ENCODE assay signal across 13 cellular contexts in genomic region chr2:38178142-38178541, GRCh38.
DNase-seq lines count a peak whose midpoint lies in the region; ATAC-seq and TF ChIP-seq lines count a peak whose summit lies in the region.
"Had no signal": no experiment of that assay in that cellular context is flagged by ENCODE, and none has a peak within 500 bp of the region (broad histone marks: within the 10 kb centered on the region; RNA-seq: fewer than 3 reads in every experiment).

No MANE protein-coding gene starts in this region.

- H3K9me2 ChIP-seq in GM23248 (ENCODE audit: insufficient read depth) = no peaks in the 10 kb centered on the region
- H3K9me2 ChIP-seq in GM23338 (ENCODE audit: insufficient read depth) = peaks cover 14% of the 10 kb centered on the region

- H3K4me1 ChIP-seq in GM23248 (ENCODE audit: insufficient read depth) (peaks cover 70% of the 10 kb centered on the region), sigmoid colon (peaks cover 0 to 56% (median 40%) of the 10 kb centered on the region in 4 donors), GM23338 (ENCODE audit: insufficient read depth) (no peaks in the 10 kb centered on the region)

- no peak overlapping the region for H3K4me3 Mint-ChIP-seq in activated CD4-positive, alpha-beta memory T cell treated with anti-CD3 and anti-CD28 coated beads, Interleukin-2, amount 10 ng/mL, durations not matched to agents 7 days and 5 days
- H3K4me3 Mint-ChIP-seq in stimulated activated naive CD8-positive, alpha-beta T cell treated with anti-CD3 and anti-CD28 coated beads, Interleukin-15, amount 100 ng/mL, for 72 hours = no peak overlapping the region
- H3K4me3 Mint-ChIP-seq in GM23338 = no peak overlapping the region
- H3K4me3 Mint-ChIP-seq: activated naive CD8-positive, alpha-beta T cell; CD4-positive, CD25-positive, alpha-beta regulatory T cell; WTC11 had no signal

- DNase-seq in GM23248 = peak; percentile 41
- DNase-seq in astrocyte of the hippocampus (ENCODE audit: low read depth, low spot score) = peak; percentile 49
- no peak for DNase-seq in left ventricle myocardium superior
- peak; percentile 70 for DNase-seq in sigmoid colon
- DNase-seq in activated CD4-positive, alpha-beta memory T cell treated with anti-CD3 and anti-CD28 coated beads, Interleukin-2, amount 10 ng/mL, durations not matched to agents 7 days and 5 days = no peak
- no peak for DNase-seq in stimulated activated naive CD8-positive, alpha-beta T cell treated with anti-CD3 and anti-CD28 coated beads, Interleukin-15, amount 100 ng/mL, for 72 hours
- DNase-seq in GM23338 (ENCODE audit: low spot score) = no peak
- DNase-seq: CD4-positive, CD25-positive, alpha-beta regulatory T cell; glutamatergic neuron; NCI-H69 had no signal

- POLR2A ChIA-PET in activated CD4-positive, alpha-beta memory T cell treated with anti-CD3 and anti-CD28 coated beads, Interleukin-2, amount 10 ng/mL, durations not matched to agents 7 days and 5 days (lab: Charles Lee) = no interaction called here

- H3F3A ChIP-seq in GM23248 (ENCODE audit: insufficient read depth) (peaks cover 74% of the 10 kb centered on the region), GM23338 (replicated peaks; ENCODE audit: low read depth) (no peaks in the 10 kb centered on the region)

- in situ Hi-C loops in GM23248 (cut with MboI) = no loop called here

- peaks cover 5% of the 10 kb centered on the region for H3K4me1 Mint-ChIP-seq in activated CD4-positive, alpha-beta memory T cell treated with anti-CD3 and anti-CD28 coated beads, Interleukin-2, amount 10 ng/mL, durations not matched to agents 7 days and 5 days
- H3K4me1 Mint-ChIP-seq in stimulated activated naive CD8-positive, alpha-beta T cell treated with anti-CD3 and anti-CD28 coated beads, Interleukin-15, amount 100 ng/mL, for 72 hours = no peaks in the 10 kb centered on the region
- peaks cover 6% of the 10 kb centered on the region; the same call in 2 of the 3 replicates for H3K4me1 Mint-ChIP-seq in GM23338
- H3K4me1 Mint-ChIP-seq: CD4-positive, CD25-positive, alpha-beta regulatory T cell had no signal

- H3K9me3 ChIP-seq in GM23248 (ENCODE audit: low read depth) (no peaks in the 10 kb centered on the region), sigmoid colon (no peaks in the 10 kb centered on the region)

- H3K27me3 ChIP-seq in GM23248 (replicated peaks; ENCODE audit: insufficient read depth) (no peaks in the 10 kb centered on the region), sigmoid colon (no peaks in the 10 kb centered on the region), GM23338 (ENCODE audit: insufficient read depth) (no peaks in the 10 kb centered on the region)

- TF ChIP-seq CTCF in sigmoid colon (IDR thresholded peaks at IDR 0.05) (no peak), GM23338 (conservative IDR thresholded peaks at IDR 0.05; ENCODE audit: low read depth in 2 of 2) (no peak)

- no peak for TF ChIP-seq POLR2A in sigmoid colon (IDR thresholded peaks at IDR 0.05)

- 63 to 72% methylated on average over 3 of the region's 3 CpGs for WGBS in GM23248 (ENCODE audit: low coverage in 1 of 2, low lambda C conversion rate in 2 of 2, missing lambda C conversion rate in 2 of 2), 2 experiments
- 85 to 93% methylated on average over 3 of the region's 3 CpGs for WGBS in sigmoid colon, 2 donors

- intact Hi-C loops in left ventricle myocardium superior (cut with micrococcal nuclease) = no loop called here
- intact Hi-C loops in sigmoid colon (cut with DNase I) = no loop called here

- no peak overlapping the region for H3K27ac Mint-ChIP-seq in activated CD4-positive, alpha-beta memory T cell treated with anti-CD3 and anti-CD28 coated beads, Interleukin-2, amount 10 ng/mL, durations not matched to agents 7 days and 5 days
- H3K27ac Mint-ChIP-seq in stimulated activated naive CD8-positive, alpha-beta T cell treated with anti-CD3 and anti-CD28 coated beads, Interleukin-15, amount 100 ng/mL, for 72 hours = no peak overlapping the region
- H3K27ac Mint-ChIP-seq in GM23338 = no peak overlapping the region
- H3K27ac Mint-ChIP-seq: activated naive CD8-positive, alpha-beta T cell; CD4-positive, CD25-positive, alpha-beta regulatory T cell had no signal

- no peaks in the 10 kb centered on the region for H3K36me3 Mint-ChIP-seq in activated CD4-positive, alpha-beta memory T cell treated with anti-CD3 and anti-CD28 coated beads, Interleukin-2, amount 10 ng/mL, durations not matched to agents 7 days and 5 days (ENCODE audit: low read depth)
- no peaks in the 10 kb centered on the region for H3K36me3 Mint-ChIP-seq in GM23338 (ENCODE audit: low read depth)
- H3K36me3 Mint-ChIP-seq: activated naive CD8-positive, alpha-beta T cell; CD4-positive, CD25-positive, alpha-beta regulatory T cell; WTC11 had no signal

- H3K9ac ChIP-seq in GM23248 = peak overlapping the region; percentile 43

- ATAC-seq in left ventricle myocardium superior (peak; percentile 81), SK-N-SH treated with all-trans-retinoic acid at 6 μM for 48 hours (no peak), GM23338 (no peak)
- ATAC-seq in stimulated activated naive CD8-positive, alpha-beta T cell treated with anti-CD3 and anti-CD28 coated beads, Interleukin-15, amount 100 ng/mL, for 72 hours = no peak
- ATAC-seq: WTC11 had no signal

- H3K79me2 ChIP-seq in GM23248 (ENCODE audit: insufficient read depth) (no peaks in the 10 kb centered on the region), GM23338 (replicated peaks; ENCODE audit: insufficient read depth) (no peaks in the 10 kb centered on the region)

- CTCF ChIA-PET in activated CD4-positive, alpha-beta memory T cell treated with anti-CD3 and anti-CD28 coated beads, Interleukin-2, amount 10 ng/mL, durations not matched to agents 7 days and 5 days (lab: Charles Lee) = no interaction called here

- H3K4me2 ChIP-seq in GM23248 (ENCODE audit: unreplicated experiment) (peak overlapping the region; percentile 10), GM23338 (no peak overlapping the region)

- H2AFZ ChIP-seq in GM23248 (no peak overlapping the region), GM23338 (no peak overlapping the region)

- peak overlapping the region; percentile 82 for H3K27ac ChIP-seq in GM23248
- peak overlapping the region in 3 of 4 donors; percentile 23 to 60 (median 53) for H3K27ac ChIP-seq in sigmoid colon
- no peak overlapping the region for H3K27ac ChIP-seq in GM23338 (ENCODE audit: low read depth)

- H3K27me3 Mint-ChIP-seq in activated CD4-positive, alpha-beta memory T cell treated with anti-CD3 and anti-CD28 coated beads, Interleukin-2, amount 10 ng/mL, durations not matched to agents 7 days and 5 days = peaks cover 52% of the 10 kb centered on the region
- peaks cover 48% of the 10 kb centered on the region for H3K27me3 Mint-ChIP-seq in stimulated activated naive CD8-positive, alpha-beta T cell treated with anti-CD3 and anti-CD28 coated beads, Interleukin-15, amount 100 ng/mL, for 72 hours
- H3K27me3 Mint-ChIP-seq in GM23338 (ENCODE audit: insufficient read depth, low read depth, poor library complexity) = no peaks in the 10 kb centered on the region

- no peak for TF ChIP-seq EP300 in sigmoid colon (IDR thresholded peaks at IDR 0.05)

- H3K9me3 Mint-ChIP-seq in activated CD4-positive, alpha-beta memory T cell treated with anti-CD3 and anti-CD28 coated beads, Interleukin-2, amount 10 ng/mL, durations not matched to agents 7 days and 5 days = no peaks in the 10 kb centered on the region
- H3K9me3 Mint-ChIP-seq in stimulated activated naive CD8-positive, alpha-beta T cell treated with anti-CD3 and anti-CD28 coated beads, Interleukin-15, amount 100 ng/mL, for 72 hours = no peaks in the 10 kb centered on the region
- H3K9me3 Mint-ChIP-seq in GM23338 = no peaks in the 10 kb centered on the region; the same call in 2 of the 3 replicates
- H3K9me3 Mint-ChIP-seq: WTC11 had no signal

- no peaks in the 10 kb centered on the region for H4K20me1 ChIP-seq in GM23248 (ENCODE audit: insufficient read depth)
- no peaks in the 10 kb centered on the region for H4K20me1 ChIP-seq in GM23338 (replicated peaks; ENCODE audit: insufficient read depth)

- H3K36me3 ChIP-seq in GM23248 (ENCODE audit: low read depth) (no peaks in the 10 kb centered on the region), sigmoid colon (no peaks in the 10 kb centered on the region), GM23338 (ENCODE audit: insufficient read depth) (no peaks in the 10 kb centered on the region)

- H3K4me3 ChIP-seq in GM23248 = no peak overlapping the region
- no peak overlapping the region for H3K4me3 ChIP-seq in sigmoid colon
- no peak overlapping the region for H3K4me3 ChIP-seq in GM23338

TF ChIP-seq in SK-N-SH treated with all-trans-retinoic acid at 6 μM for 48 hours, 23 proteins besides CTCF, POLR2A, EP300 and RAD21 (continues in another document):
- TF ChIP-seq ARNTL (CRISPR knock-in tag; IDR thresholded peaks at IDR 0.05; ENCODE audit: borderline replicate concordance, low read depth) = no peak
- TF ChIP-seq CREB5 (CRISPR knock-in tag; IDR thresholded peaks at IDR 0.05; ENCODE audit: low read depth) = no peak
- TF ChIP-seq RARB (CRISPR knock-in tag; IDR thresholded peaks at IDR 0.05) = no peak

TF ChIP-seq in GM23338, 12 proteins besides CTCF, POLR2A, EP300 and RAD21:
- no peak for TF ChIP-seq REST (IDR thresholded peaks at IDR 0.05; ENCODE audit: unreplicated experiment)
- TF ChIP-seq STAT1 (IDR thresholded peaks at IDR 0.05; ENCODE audit: unreplicated experiment) = no peak

Comparison
In these comparisons a context has a peak if more than half of its experiments do, and no peak if none do; other contexts are left out.
1. DNase-seq: peak in GM23248 (single experiment), astrocyte of the hippocampus (single experiment) and sigmoid colon (single experiment); none in left ventricle myocardium superior (single experiment), activated CD4-positive, alpha-beta memory T cell treated with anti-CD3 and anti-CD28 coated beads, Interleukin-2, amount 10 ng/mL, durations not matched to agents 7 days and 5 days (single experiment), stimulated activated naive CD8-positive, alpha-beta T cell treated with anti-CD3 and anti-CD28 coated beads, Interleukin-15, amount 100 ng/mL, for 72 hours (0 of 2) and GM23338 (single experiment).